Comparison of ENCODE assay signal across 20 cellular contexts in the genomic region with DNA sequence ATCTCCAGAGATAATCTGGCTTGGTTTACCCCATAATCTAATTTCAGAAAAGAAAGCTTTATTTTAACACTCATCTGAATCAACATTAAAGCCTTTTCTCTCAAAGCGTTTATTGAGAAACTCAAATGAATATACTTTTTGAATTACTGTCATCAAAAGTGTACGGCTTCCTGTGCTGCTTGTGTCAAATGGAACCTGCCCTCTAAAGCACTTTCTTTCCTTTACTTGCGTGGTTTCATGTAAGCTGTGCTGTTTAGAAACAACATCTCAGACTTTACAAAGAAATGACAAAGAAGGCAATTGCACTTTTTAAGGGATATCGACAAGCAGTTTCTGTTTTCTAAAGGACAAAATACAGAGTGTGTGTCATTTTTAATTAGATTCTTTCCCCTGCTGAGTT. TPM values are rescaled to one million over a fixed set of nuclear protein-coding genes. Genes with fewer than 3 reads are reported as not detected.
DNase-seq lines count a peak whose midpoint lies in the region; ATAC-seq, FAIRE-seq and TF ChIP-seq lines count a peak whose summit lies in the region.
"Had no signal": no experiment of that assay in that cellular context is flagged by ENCODE, and none has a peak within 500 bp of the region (broad histone marks: within the 10 kb centered on the region; RNA-seq: fewer than 3 reads in every experiment).

No MANE protein-coding gene starts in this region.

- no peak overlapping the region for H3K4me2 ChIP-seq in HepG2 (ENCODE audit: low read depth, low read length)

- POLR2A ChIA-PET in activated CD4-positive, alpha-beta T cell treated with anti-CD3 and anti-CD28 coated beads for 36 hours (lab: Charles Lee): no interaction called here
- POLR2A ChIA-PET in HepG2 (lab: Yijun Ruan, JAX): no interaction called here

- in situ Hi-C loops in HepG2 (cut with HindIII; ENCODE audit: extremely low pct_ligation_motif_present, low pct_unique_long_range_greater_than_20kb): no loop called here

- TF ChIP-seq CTCF in HepG2 (CRISPR knock-in tag; IDR thresholded peaks at IDR 0.05) (no peak), right lobe of liver (IDR thresholded peaks at IDR 0.05) (no peak), colonic mucosa (IDR thresholded peaks at IDR 0.05) (no peak), progenitor cell of endocrine pancreas (IDR thresholded peaks at IDR 0.05; ENCODE audit: unreplicated experiment) (no peak)

- H3K27ac Mint-ChIP-seq in activated CD4-positive, alpha-beta T cell treated with anti-CD3 and anti-CD28 coated beads for 36 hours: no peak overlapping the region
- H3K27ac Mint-ChIP-seq in progenitor cell of endocrine pancreas: no peak overlapping the region
- H3K27ac Mint-ChIP-seq: CD14-positive monocyte, HFFc6 had no signal

- H3K4me3 ChIP-seq in HepG2 (replicated peaks in 1 of 3; ENCODE audit: insufficient read depth in 1 of 3, low read depth in 2 of 3, low read length in 3 of 3) (no peak overlapping the region), right lobe of liver (no peak overlapping the region), colonic mucosa (no peak overlapping the region)

- 50% methylated on average over 4 of the region's 4 CpGs for WGBS in HepG2 (ENCODE audit: low lambda C conversion rate)
- WGBS in right lobe of liver (ENCODE audit: insufficient coverage, low coverage, low lambda C conversion rate, missing lambda C conversion rate): 54% methylated on average over 4 of the region's 4 CpGs

- H3K9me3 Mint-ChIP-seq in activated CD4-positive, alpha-beta T cell treated with anti-CD3 and anti-CD28 coated beads for 36 hours (ENCODE audit: low read depth): no peaks in the 10 kb centered on the region
- no peaks in the 10 kb centered on the region for H3K9me3 Mint-ChIP-seq in progenitor cell of endocrine pancreas (ENCODE audit: low read depth)
- H3K9me3 Mint-ChIP-seq: HFFc6 had no signal

- no TSS peak for BruUV-seq in HepG2 (replicated peaks; lab: Mats Ljungman, UMichigan)

- ATAC-seq in activated CD4-positive, alpha-beta T cell treated with anti-CD3 and anti-CD28 coated beads for 36 hours: peak; percentile 78
- no peak for ATAC-seq in HepG2
- no peak for ATAC-seq in right lobe of liver

- H3K36me3 Mint-ChIP-seq in activated CD4-positive, alpha-beta T cell treated with anti-CD3 and anti-CD28 coated beads for 36 hours (ENCODE audit: low read depth): no peaks in the 10 kb centered on the region
- no peaks in the 10 kb centered on the region for H3K36me3 Mint-ChIP-seq in progenitor cell of endocrine pancreas (ENCODE audit: insufficient read depth)

- no peaks in the 10 kb centered on the region for H3K9me3 ChIP-seq in HepG2 (ENCODE audit: low read length)
- H3K9me3 ChIP-seq in right lobe of liver: no peaks in the 10 kb centered on the region
- no peaks in the 10 kb centered on the region for H3K9me3 ChIP-seq in colonic mucosa

- CTCF ChIA-PET in activated CD4-positive, alpha-beta T cell treated with anti-CD3 and anti-CD28 coated beads for 36 hours (lab: Charles Lee): interaction anchor here (0.8 to 1.4 kb wide), 3 partner anchors 33 to 628 kb away, joined by 3 read pairs; partner anchors contain the start of gene GORASP2
- CTCF ChIA-PET in HepG2 (lab: Yijun Ruan, JAX; ENCODE audit: low intra/inter-chr PET ratio, low total read pairs): no interaction called here

- H3K36me3 ChIP-seq in HepG2 (replicated peaks in 1 of 2; ENCODE audit: control insufficient read depth in 1 of 2, insufficient read depth in 2 of 2, low read length in 2 of 2): no peaks in the 10 kb centered on the region
- no peaks in the 10 kb centered on the region for H3K36me3 ChIP-seq in right lobe of liver
- no peaks in the 10 kb centered on the region for H3K36me3 ChIP-seq in colonic mucosa

- H3K79me2 ChIP-seq in HepG2 (ENCODE audit: insufficient read depth, low read length): no peaks in the 10 kb centered on the region

- H3K9ac ChIP-seq in HepG2 (ENCODE audit: insufficient read depth, low read depth, low read length) (no peak overlapping the region), colonic mucosa (ENCODE audit: low read depth in 2 of 2, low read length in 2 of 2) (no peak overlapping the region)

- H3K27me3 Mint-ChIP-seq in activated CD4-positive, alpha-beta T cell treated with anti-CD3 and anti-CD28 coated beads for 36 hours: no peaks in the 10 kb centered on the region
- peaks cover 5% of the 10 kb centered on the region for H3K27me3 Mint-ChIP-seq in progenitor cell of endocrine pancreas

- peaks cover 12% of the 10 kb centered on the region for H3K4me1 ChIP-seq in HepG2 (ENCODE audit: insufficient read depth, low read length)
- no peaks in the 10 kb centered on the region for H3K4me1 ChIP-seq in right lobe of liver
- H3K4me1 ChIP-seq in colonic mucosa: no peaks in the 10 kb centered on the region

- H3K27me3 ChIP-seq in HepG2 (ENCODE audit: control insufficient read depth in 1 of 2, insufficient read depth in 2 of 2, low read length in 2 of 2): peaks cover 0 to 8% of the 10 kb centered on the region in 2 experiments; a peak in 1 of 5 replicates
- no peaks in the 10 kb centered on the region for H3K27me3 ChIP-seq in right lobe of liver
- H3K27me3 ChIP-seq in colonic mucosa: no peaks in the 10 kb centered on the region

- TF ChIP-seq POLR2A in HepG2 (IDR thresholded peaks at IDR 0.05; ENCODE audit: insufficient read depth in 1 of 2, low read depth in 2 of 2, low read length in 2 of 2) (no peak), right lobe of liver (IDR thresholded peaks at IDR 0.05) (no peak)

- H4K20me1 ChIP-seq in HepG2 (ENCODE audit: insufficient read depth, low read length): no peaks in the 10 kb centered on the region

- intact Hi-C loops in activated CD4-positive, alpha-beta T cell treated with anti-CD3 and anti-CD28 coated beads for 36 hours (cut with DNase I, micrococcal nuclease): loop anchor here in 1 of 2 experiments (10.0 kb wide), 1 partner anchor 583 kb away; no protein-coding TSS in a partner anchor
- intact Hi-C loops in HepG2 (cut with micrococcal nuclease; ENCODE audit: unreplicated experiment) (no loop called here), right lobe of liver (cut with DNase I) (no loop called here), colonic mucosa (cut with DNase I) (no loop called here)

- FAIRE-seq in HepG2 (lab: Jason Lieb, UNC): no peak

- no peak for DNase-seq in activated CD4-positive, alpha-beta T cell treated with anti-CD3 and anti-CD28 coated beads for 36 hours
- DNase-seq in activated CD4-positive, alpha-beta T cell treated with anti-CD3 and anti-CD28 coated beads for 1 hour: no peak
- DNase-seq in HepG2 (ENCODE audit: low spot score) (no peak), right lobe of liver (no peak), astrocyte of the hippocampus (ENCODE audit: low read depth, low spot score) (peak; percentile 52), colonic mucosa (no peak), GDM1 (lab: John Stamatoyannopoulos, UW) (no peak), progenitor cell of endocrine pancreas (ENCODE audit: low spot score, unreplicated experiment) (no peak)
- DNase-seq: DMS79; H7; HFFc6; KG1; MV-4-11; NCI-H1694 treated with DMSO at 0.1 percent for 48 hours; NCI-H748 treated with DMSO at 0.1 percent for 48 hours; NK-92 treated with Interleukin-12 subunit alpha and Interleukin-12 subunit beta, amount 100 ng/mL, for 24 hours; OCI-M1; Right ventricle myocardium superior had no signal

- TF ChIP-seq RAD21 in HepG2 (CRISPR knock-in tag; IDR thresholded peaks at IDR 0.05): no peak

- H3K4me3 Mint-ChIP-seq in activated CD4-positive, alpha-beta T cell treated with anti-CD3 and anti-CD28 coated beads for 36 hours: no peak overlapping the region
- H3K4me3 Mint-ChIP-seq in progenitor cell of endocrine pancreas (ENCODE audit: low read depth): no peak overlapping the region
- H3K4me3 Mint-ChIP-seq: CD14-positive monocyte, HFFc6 had no signal

- H2AFZ ChIP-seq in HepG2 (ENCODE audit: low read length): peak overlapping the region; percentile 76

- TF ChIP-seq EP300 in HepG2 (IDR thresholded peaks at IDR 0.05; ENCODE audit: low read depth in 2 of 2, low read length in 2 of 2) (no peak), HepG2 (CRISPR knock-in tag; IDR thresholded peaks at IDR 0.05; ENCODE audit: borderline replicate concordance) (no peak)

- no peak overlapping the region for H3K27ac ChIP-seq in HepG2 (ENCODE audit: extremely low read length, insufficient read depth, low read length)
- no peak overlapping the region for H3K27ac ChIP-seq in right lobe of liver
- no peak overlapping the region for H3K27ac ChIP-seq in colonic mucosa
- H3K27ac ChIP-seq: 22Rv1 had no signal

- H3K4me1 Mint-ChIP-seq in activated CD4-positive, alpha-beta T cell treated with anti-CD3 and anti-CD28 coated beads for 36 hours: peaks cover 3% of the 10 kb centered on the region
- no peaks in the 10 kb centered on the region for H3K4me1 Mint-ChIP-seq in progenitor cell of endocrine pancreas (ENCODE audit: low read depth)
- H3K4me1 Mint-ChIP-seq: CD14-positive monocyte had no signal

RNA-seq across cellular contexts. Expression of gene CYBRD1, which starts 35.1 kb away (rescaled TPM):
- 1 to 10 TPM in 1 of 2 experiments, under 1 TPM in 1; 0.74 to 1.4 TPM for total RNA-seq in activated CD4-positive, alpha-beta T cell treated with anti-CD3 and anti-CD28 coated beads for 36 hours
- total RNA-seq in HepG2 (2016; rRNA removed; fragmentation: Illumina TruSeq; extraction: Trizol) (0.34 and 0.42 TPM in 2 replicates), right lobe of liver (10 to 100 TPM in 4 of 6 experiments, 1 to 10 TPM in 2; 7.3 to 15.1 (median 10.9) TPM), colonic mucosa (10 to 100 TPM; 12.4 to 35.6 TPM), progenitor cell of endocrine pancreas (2.3 and 2.5 TPM in 2 replicates)
- 0.30 and 0.53 TPM in 2 replicates for total RNA-seq in HepG2 (2016; cell fraction: cytosol; rRNA removed; fragmentation: Illumina TruSeq; extraction: Trizol; ENCODE audit: low read depth)
- total RNA-seq in HepG2 (2016; cell fraction: insoluble cytoplasmic fraction; rRNA removed; fragmentation: Illumina TruSeq; extraction: Trizol): 0.27 and 0.58 TPM in 2 replicates
- 0.49 and 0.76 TPM in 2 replicates for total RNA-seq in HepG2 (2016; cell fraction: membrane; rRNA removed; fragmentation: Illumina TruSeq; extraction: Trizol)
- total RNA-seq in HepG2 (2016; cell fraction: nucleus; rRNA removed; fragmentation: Illumina TruSeq; extraction: Trizol): 0.22 and 0.85 TPM in 2 replicates
- polyA plus RNA-seq in HepG2 (2011; rRNA removed): 0.13 and 0.51 TPM in 2 replicates
- 0.40 and 0.75 TPM in 2 replicates for polyA plus RNA-seq in HepG2 (2011; cell fraction: cytosol; rRNA removed)
- 0.14 and 0.19 TPM in 2 replicates for polyA plus RNA-seq in HepG2 (2011; cell fraction: nucleus; rRNA removed)
- 0.23 and 0.25 TPM in 2 replicates for polyA plus RNA-seq in HepG2 (2012)
- polyA plus RNA-seq in HepG2 (2016; cell fraction: cytosol; fragmentation: Illumina TruSeq; extraction: Trizol; ENCODE audit: low read depth): 0.27 and 0.35 TPM in 2 replicates
- 0.56 and 0.59 TPM in 2 replicates for polyA plus RNA-seq in HepG2 (2016; cell fraction: insoluble cytoplasmic fraction; fragmentation: Illumina TruSeq; extraction: Trizol; ENCODE audit: low read depth)
- polyA plus RNA-seq in HepG2 (2016; cell fraction: membrane; fragmentation: Illumina TruSeq; extraction: Trizol; ENCODE audit: low read depth): 0.32 and 0.33 TPM in 2 replicates
- 0.43 and 0.75 TPM in 2 replicates for polyA plus RNA-seq in HepG2 (2016; cell fraction: nucleus; fragmentation: Illumina TruSeq; extraction: Trizol; ENCODE audit: insufficient read depth, low read depth)
- 0.52 and 4.2 TPM in 2 replicates for polyA minus RNA-seq in HepG2 (2011; rRNA and poly(A)+ RNA removed; ENCODE audit: low replicate concordance)
- 0.40 and 0.97 TPM in 2 replicates for polyA minus RNA-seq in HepG2 (2011; cell fraction: cytosol; rRNA and poly(A)+ RNA removed)
- polyA minus RNA-seq in HepG2 (2011; cell fraction: nucleus; rRNA and poly(A)+ RNA removed): 0.25 and 0.77 TPM in 2 replicates
